In genomic region chr9:37963936-37964739, GRCh38 we compare ENCODE assay signal across 8 cellular contexts.
A peak's percentile ranks its signal among the peaks of the same experiment; 100 is the strongest.
DNase-seq lines count a peak whose midpoint lies in the region; ATAC-seq and TF ChIP-seq lines count a peak whose summit lies in the region.

No MANE protein-coding gene starts in this region.

- peak; percentile 32 to 54 for ATAC-seq in activated T-cell treated with anti-CD3 and anti-CD28 coated beads, Interleukin-2, amount 50 U/mL, for 4 hours
- ATAC-seq in WTC11, result no peak; the same call in 1 of the 2 replicates
- peak in 6 of 8 donors; percentile 11 to 67 (median 35) for ATAC-seq in heart right ventricle
- no peak for ATAC-seq in stimulated activated effector memory CD8-positive, alpha-beta T cell treated with anti-CD3 and anti-CD28 coated beads, Interleukin-12 subunit alpha, Interleukin-12 subunit beta, amount 100 ng/mL, for 72 hours
- ATAC-seq in HG02642 (IDR thresholded peaks at IDR 0.05; ENCODE audit: poor library complexity, unreplicated experiment), result no peak
- ATAC-seq in HG03439 (IDR thresholded peaks at IDR 0.05; ENCODE audit: unreplicated experiment), result no peak
- ATAC-seq in HG02678 (IDR thresholded peaks at IDR 0.05; ENCODE audit: unreplicated experiment), result no peak

- peak overlapping the region in 2 of 10 donors; percentile 31 to 64 for H3K27ac ChIP-seq in heart right ventricle

- no peak overlapping the region for H3K4me3 Mint-ChIP-seq in activated T-cell treated with anti-CD3 and anti-CD28 coated beads, Interleukin-2, amount 50 U/mL, for 4 hours
- no peak overlapping the region for H3K4me3 Mint-ChIP-seq in WTC11
- no peak overlapping the region for H3K4me3 Mint-ChIP-seq in stimulated activated effector memory CD8-positive, alpha-beta T cell treated with anti-CD3 and anti-CD28 coated beads, Interleukin-12 subunit alpha, Interleukin-12 subunit beta, amount 100 ng/mL, for 72 hours

- intact Hi-C loops in heart right ventricle (cut with DNase I), result loop anchor here in 1 of 10 donors (10.0 kb wide), 1 partner anchor 61 kb away; no protein-coding TSS in a partner anchor

- peaks cover 0 to 11% (median 0%) of the 10 kb centered on the region in 9 donors for H3K36me3 ChIP-seq in heart right ventricle

- no peaks in the 10 kb centered on the region for H3K27me3 ChIP-seq in heart right ventricle

- H3K27me3 Mint-ChIP-seq in activated T-cell treated with anti-CD3 and anti-CD28 coated beads, Interleukin-2, amount 50 U/mL, for 4 hours (ENCODE audit: low read depth), result no peaks in the 10 kb centered on the region
- H3K27me3 Mint-ChIP-seq in WTC11 (ENCODE audit: low read depth), result no peaks in the 10 kb centered on the region

- POLR2A ChIA-PET in WTC11 (lab: Charles Lee), result interaction anchor here (0.6 kb wide), 1 partner anchor 62 kb away, joined by 3 read pairs; no protein-coding TSS in a partner anchor

- TF ChIP-seq CTCF in WTC11 (IDR thresholded peaks at IDR 0.05) (no peak), heart right ventricle (IDR thresholded peaks at IDR 0.05) (no peak)

- no peak for DNase-seq in activated T-cell treated with anti-CD3 and anti-CD28 coated beads, Interleukin-2, amount 50 U/mL, for 4 hours
- DNase-seq in activated T-cell treated with anti-CD3 and anti-CD28 coated beads for 4 hours, result no peak
- no peak for DNase-seq in WTC11 (ENCODE audit: low spot score)
- DNase-seq in heart right ventricle, result no peak
- DNase-seq in stimulated activated effector memory CD8-positive, alpha-beta T cell treated with anti-CD3 and anti-CD28 coated beads, Interleukin-12 subunit alpha, Interleukin-12 subunit beta, amount 100 ng/mL, for 72 hours (ENCODE audit: low spot score in 2 of 2), result no peak

- H3K9me3 ChIP-seq in heart right ventricle, result no peaks in the 10 kb centered on the region

- 67 to 72% methylated on average over 15 of the region's 15 CpGs for WGBS in heart right ventricle, 2 donors

- H3K4me1 ChIP-seq in heart right ventricle, result peaks cover 2 to 52% (median 34%) of the 10 kb centered on the region in 9 donors

- H3K36me3 Mint-ChIP-seq in activated T-cell treated with anti-CD3 and anti-CD28 coated beads, Interleukin-2, amount 50 U/mL, for 4 hours (ENCODE audit: insufficient read depth), result no peaks in the 10 kb centered on the region
- H3K36me3 Mint-ChIP-seq in WTC11, result no peaks in the 10 kb centered on the region
- no peaks in the 10 kb centered on the region for H3K36me3 Mint-ChIP-seq in stimulated activated effector memory CD8-positive, alpha-beta T cell treated with anti-CD3 and anti-CD28 coated beads, Interleukin-12 subunit alpha, Interleukin-12 subunit beta, amount 100 ng/mL, for 72 hours

- no peak overlapping the region for H3K27ac Mint-ChIP-seq in WTC11
- H3K27ac Mint-ChIP-seq in stimulated activated effector memory CD8-positive, alpha-beta T cell treated with anti-CD3 and anti-CD28 coated beads, Interleukin-12 subunit alpha, Interleukin-12 subunit beta, amount 100 ng/mL, for 72 hours, result peak overlapping the region; percentile 37

- no peak overlapping the region for H3K4me3 ChIP-seq in heart right ventricle

- no peaks in the 10 kb centered on the region for H3K4me1 Mint-ChIP-seq in activated T-cell treated with anti-CD3 and anti-CD28 coated beads, Interleukin-2, amount 50 U/mL, for 4 hours (ENCODE audit: low read depth)
- H3K4me1 Mint-ChIP-seq in WTC11, result peaks cover 18% of the 10 kb centered on the region
- peaks cover 52% of the 10 kb centered on the region for H3K4me1 Mint-ChIP-seq in stimulated activated effector memory CD8-positive, alpha-beta T cell treated with anti-CD3 and anti-CD28 coated beads, Interleukin-12 subunit alpha, Interleukin-12 subunit beta, amount 100 ng/mL, for 72 hours

- no peaks in the 10 kb centered on the region for H3K9me3 Mint-ChIP-seq in activated T-cell treated with anti-CD3 and anti-CD28 coated beads, Interleukin-2, amount 50 U/mL, for 4 hours
- no peaks in the 10 kb centered on the region for H3K9me3 Mint-ChIP-seq in WTC11
- H3K9me3 Mint-ChIP-seq in stimulated activated effector memory CD8-positive, alpha-beta T cell treated with anti-CD3 and anti-CD28 coated beads, Interleukin-12 subunit alpha, Interleukin-12 subunit beta, amount 100 ng/mL, for 72 hours, result no peaks in the 10 kb centered on the region

- CTCF ChIA-PET in WTC11 (lab: Charles Lee), result no interaction called here

TF ChIP-seq in WTC11, 78 proteins besides CTCF, POLR2A, EP300 and RAD21:
- TF ChIP-seq GABPB1 (CRISPR knock-in tag; IDR thresholded peaks at IDR 0.05), result peak; percentile 54
- TF ChIP-seq, protein P1, sequence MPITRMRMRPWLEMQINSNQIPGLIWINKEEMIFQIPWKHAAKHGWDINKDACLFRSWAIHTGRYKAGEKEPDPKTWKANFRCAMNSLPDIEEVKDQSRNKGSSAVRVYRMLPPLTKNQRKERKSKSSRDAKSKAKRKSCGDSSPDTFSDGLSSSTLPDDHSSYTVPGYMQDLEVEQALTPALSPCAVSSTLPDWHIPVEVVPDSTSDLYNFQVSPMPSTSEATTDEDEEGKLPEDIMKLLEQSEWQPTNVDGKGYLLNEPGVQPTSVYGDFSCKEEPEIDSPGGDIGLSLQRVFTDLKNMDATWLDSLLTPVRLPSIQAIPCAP (CRISPR knock-in tag; IDR thresholded peaks at IDR 0.05), result no peak
TF ChIP-seq in WTC11: peak in this region for 1.

Comparison
In these comparisons a context has a peak if more than half of its experiments do, and no peak if none do; other contexts are left out.
1. ATAC-seq: peak in activated T-cell treated with anti-CD3 and anti-CD28 coated beads, Interleukin-2, amount 50 U/mL, for 4 hours (2 of 2) and heart right ventricle (6 of 8); none in WTC11 (single experiment), stimulated activated effector memory CD8-positive, alpha-beta T cell treated with anti-CD3 and anti-CD28 coated beads, Interleukin-12 subunit alpha, Interleukin-12 subunit beta, amount 100 ng/mL, for 72 hours (single experiment), HG02642 (single experiment), HG03439 (single experiment) and HG02678 (single experiment).